Comparison of ENCODE assay signal across 9 cellular contexts in the genomic region with DNA sequence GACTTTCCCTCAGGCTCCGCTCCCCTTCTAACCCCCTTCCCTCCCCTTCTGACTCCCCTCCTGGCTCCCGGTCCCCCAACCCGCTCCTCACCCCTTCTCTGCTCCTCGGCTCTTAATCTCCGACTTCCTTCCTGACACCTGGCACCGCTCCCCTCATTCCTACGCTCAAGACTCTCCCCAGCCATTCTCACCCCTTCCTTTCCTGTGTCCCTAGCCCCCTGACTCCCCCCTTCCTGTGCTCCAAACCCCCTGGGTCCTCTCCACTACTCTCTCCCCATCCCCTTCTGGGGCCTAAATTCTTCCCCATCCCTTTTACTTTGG. TPM values are rescaled to one million over a fixed set of nuclear protein-coding genes. Genes with fewer than 3 reads are reported as not detected.
A peak's percentile ranks its signal among the peaks of the same experiment; 100 is the strongest.
DNase-seq lines count a peak whose midpoint lies in the region; ATAC-seq, FAIRE-seq and TF ChIP-seq lines count a peak whose summit lies in the region.
"Had no signal": no experiment of that assay in that cellular context is flagged by ENCODE, and none has a peak within 500 bp of the region (broad histone marks: within the 10 kb centered on the region; RNA-seq: fewer than 3 reads in every experiment).

No MANE protein-coding gene starts in this region.

- H3K4me3 Mint-ChIP-seq in stimulated activated naive CD8-positive, alpha-beta T cell treated with anti-CD3 and anti-CD28 coated beads, Interleukin-15, Interleukin-2, amounts not matched to agents 100 ng/mL and 50 ng/mL, for 24 hours, result peak overlapping the region; percentile 94
- H3K4me3 Mint-ChIP-seq in memory B cell, result peak overlapping the region; percentile 99

- peaks cover 17% of the 10 kb centered on the region for H3K79me2 ChIP-seq in K562 (ENCODE audit: control insufficient read depth, insufficient read depth, low read length)

- peaks cover 22% of the 10 kb centered on the region for H3K4me1 Mint-ChIP-seq in stimulated activated naive CD8-positive, alpha-beta T cell treated with anti-CD3 and anti-CD28 coated beads, Interleukin-15, Interleukin-2, amounts not matched to agents 100 ng/mL and 50 ng/mL, for 24 hours (ENCODE audit: low read depth)
- H3K4me1 Mint-ChIP-seq in memory B cell, result peaks cover 8% of the 10 kb centered on the region

- H3K36me3 Mint-ChIP-seq in stimulated activated naive CD8-positive, alpha-beta T cell treated with anti-CD3 and anti-CD28 coated beads, Interleukin-15, Interleukin-2, amounts not matched to agents 100 ng/mL and 50 ng/mL, for 24 hours (ENCODE audit: low read depth), result peaks cover 32% of the 10 kb centered on the region
- H3K36me3 Mint-ChIP-seq in memory B cell, result peaks cover 10% of the 10 kb centered on the region

- peak overlapping the region; percentile 81 for H3K27ac ChIP-seq in K562 (ENCODE audit: extremely low read depth, low read depth, low read length)
- H3K27ac ChIP-seq in vagina, result peak overlapping the region; percentile 87

- no peak for DNase-seq in stimulated activated naive CD8-positive, alpha-beta T cell treated with anti-CD3 and anti-CD28 coated beads, Interleukin-15, Interleukin-2, amounts not matched to agents 100 U/mL and 50 U/mL, for 24 hours
- DNase-seq in K562 (ENCODE audit: extremely low read depth in 1 of 4, low spot score in 3 of 4), result no peak
- DNase-seq in memory B cell (ENCODE audit: low spot score in 2 of 2), result no peak
- no peak for DNase-seq in vagina (ENCODE audit: extremely low spot score in 2 of 2)
- no peak for DNase-seq in GDM1 (lab: John Stamatoyannopoulos, UW)
- DNase-seq in GM19238 (ENCODE audit: insufficient read length, low spot score), result no peak
- DNase-seq in NCI-H526 treated with DMSO at 0.1 percent for 48 hours (lab: John Stamatoyannopoulos, UW), result no peak

- CTCF ChIA-PET in K562 (lab: Yijun Ruan, JAX; ENCODE audit: low intra/inter-chr PET ratio), result no interaction called here

- peak overlapping the region; percentile 92 for H3K27ac Mint-ChIP-seq in stimulated activated naive CD8-positive, alpha-beta T cell treated with anti-CD3 and anti-CD28 coated beads, Interleukin-15, Interleukin-2, amounts not matched to agents 100 ng/mL and 50 ng/mL, for 24 hours
- peak overlapping the region; percentile 94 for H3K27ac Mint-ChIP-seq in memory B cell

- H3K9me3 ChIP-seq in K562 (replicated peaks; ENCODE audit: control insufficient read depth, insufficient read depth, low read depth, low read length), result no peaks in the 10 kb centered on the region
- H3K9me3 ChIP-seq in vagina, result no peaks in the 10 kb centered on the region

- H3K36me3 ChIP-seq in K562 (ENCODE audit: control insufficient read depth, insufficient read depth, low read length) (peaks cover 39% of the 10 kb centered on the region; the same call in 2 of the 3 replicates), vagina (peaks cover 0 to 29% of the 10 kb centered on the region in 2 donors)

- no TSS peak for BruUV-seq in K562 (replicated peaks; lab: Mats Ljungman, UMichigan)

- FAIRE-seq in K562 (lab: Jason Lieb, UNC), result no peak

- POLR2A ChIA-PET in K562 (lab: Yijun Ruan, JAX), result interaction anchor here (3.4 kb wide), 1 partner anchor 11 kb away, joined by 29 read pairs; a partner anchor contains a TSS

- H3K27me3 ChIP-seq in K562 (ENCODE audit: control insufficient read depth in 2 of 2, insufficient read depth in 2 of 2, low read length in 2 of 2) (no peaks in the 10 kb centered on the region), vagina (no peaks in the 10 kb centered on the region)

- H2AFZ ChIP-seq in K562 (ENCODE audit: low read depth, low read length), result peak overlapping the region; percentile 78

- no peaks in the 10 kb centered on the region for H4K20me1 ChIP-seq in K562 (replicated peaks; ENCODE audit: control insufficient read depth, insufficient read depth, low read length)

- peak overlapping the region; percentile 86 for H3K4me2 ChIP-seq in K562 (ENCODE audit: insufficient read depth, low read length)

- peak overlapping the region; percentile 84 for H3K4me3 ChIP-seq in K562
- H3K4me3 ChIP-seq in vagina, result peak overlapping the region; percentile 64 to 82

- peaks cover 8 to 36% of the 10 kb centered on the region in 2 experiments; a peak in 4 of 5 replicates for H3K4me1 ChIP-seq in K562 (replicated peaks in 1 of 2; ENCODE audit: control insufficient read depth in 2 of 2, insufficient read depth in 2 of 2, low read length in 2 of 2)
- H3K4me1 ChIP-seq in vagina, result peaks cover 16% of the 10 kb centered on the region

- no peak for TF ChIP-seq RAD21 in K562 (CRISPR knock-in tag; conservative IDR thresholded peaks at IDR 0.05 in 1 of 2, IDR thresholded peaks at IDR 0.05 in 1 of 2)

- 0% methylated on average over 4 of the region's 7 CpGs for WGBS in K562 (ENCODE audit: insufficient coverage, low coverage, missing lambda C conversion rate)

- H3K9me3 Mint-ChIP-seq in stimulated activated naive CD8-positive, alpha-beta T cell treated with anti-CD3 and anti-CD28 coated beads, Interleukin-15, Interleukin-2, amounts not matched to agents 100 ng/mL and 50 ng/mL, for 24 hours, result no peaks in the 10 kb centered on the region
- H3K9me3 Mint-ChIP-seq in memory B cell, result no peaks in the 10 kb centered on the region

- TF ChIP-seq CTCF in K562 (IDR thresholded peaks at IDR 0.05 in 2 of 3, conservative IDR thresholded peaks at IDR 0.05 in 1 of 3; ENCODE audit: insufficient read depth in 2 of 3, low read depth in 1 of 3, low read length in 3 of 3), result no peak
- TF ChIP-seq CTCF in vagina (IDR thresholded peaks at IDR 0.05), result no peak

- in situ Hi-C loops in K562 (cut with MboI), result no loop called here

- intact Hi-C loops in K562 (cut with micrococcal nuclease), result no loop called here
- intact Hi-C loops in vagina (cut with DNase I), result loop anchor here (10.0 kb wide), 1 partner anchor 147 kb away; no protein-coding TSS in a partner anchor

- no peaks in the 10 kb centered on the region for H3K9me1 ChIP-seq in K562 (ENCODE audit: control insufficient read depth, insufficient read depth, low read length)

- TF ChIP-seq POLR2A in K562 (conservative IDR thresholded peaks at IDR 0.05), result no peak
- no peak for TF ChIP-seq POLR2A in vagina (IDR thresholded peaks at IDR 0.05)

- no peak for TF ChIP-seq EP300 in K562 (IDR thresholded peaks at IDR 0.05; ENCODE audit: low read length)

- H3K27me3 Mint-ChIP-seq in stimulated activated naive CD8-positive, alpha-beta T cell treated with anti-CD3 and anti-CD28 coated beads, Interleukin-15, Interleukin-2, amounts not matched to agents 100 ng/mL and 50 ng/mL, for 24 hours, result no peaks in the 10 kb centered on the region
- H3K27me3 Mint-ChIP-seq in memory B cell, result no peaks in the 10 kb centered on the region

- no peak for ATAC-seq in stimulated activated naive CD8-positive, alpha-beta T cell treated with anti-CD3 and anti-CD28 coated beads, Interleukin-15, Interleukin-2, amounts not matched to agents 100 U/mL and 50 U/mL, for 24 hours
- ATAC-seq in K562 (no peak; the same call in 1 of the 3 replicates), memory B cell (ENCODE audit: low read depth) (no peak)

- peak overlapping the region; percentile 77 to 91 for H3K9ac ChIP-seq in K562 (ENCODE audit: insufficient read depth in 1 of 2, low read depth in 2 of 2, low read length in 2 of 2)

RNA-seq across cellular contexts. Expression of a gene that starts 0.7 kb away (rescaled TPM):
- 7.3 and 21.8 TPM in 2 replicates for total RNA-seq in K562 (2011; cell fraction: chromatin; rRNA removed; ENCODE audit: low replicate concordance)
- 28.3 and 33.0 TPM in 2 replicates for total RNA-seq in K562 (2011; cell fraction: nucleolus; rRNA removed)
- total RNA-seq in K562 (2011; cell fraction: nucleoplasm; rRNA removed), result 19.4 and 22.1 TPM in 2 replicates
- total RNA-seq in K562 (2014; rRNA removed) (111 and 168 TPM in 2 replicates), K562 (2014; rRNA removed; fragmentation: Illumina TruSeq; extraction: Trizol) (20.7 and 32.6 TPM in 2 replicates), K562 (2015; rRNA removed; fragmentation: Illumina TruSeq; extraction: Trizol) (59.5 and 60.7 TPM in 2 replicates), K562 (2021) (127 and 137 TPM in 2 replicates), vagina (85.9 TPM)
- polyA plus RNA-seq in K562 (2011; rRNA removed) (56.3 and 71.6 TPM in 2 replicates), K562 (2014; fragmentation: Illumina TruSeq; extraction: Trizol) (42.2 and 109 TPM in 2 replicates), K562 (2014; fragmentation: Nextera tagmentation; extraction: Ambion mirVana) (1 to 10 TPM; 2.4 to 4.5 TPM), K562 (2014; rRNA removed) (109 and 124 TPM in 2 replicates)
- 193 and 655 TPM in 2 replicates for polyA plus RNA-seq in K562 (2011; cell fraction: cytosol; rRNA removed)
- 46.4 and 84.0 TPM in 2 replicates for polyA plus RNA-seq in K562 (2011; cell fraction: nucleus; rRNA removed)
- polyA plus RNA-seq in K562 (2012), result 86.5 and 144 TPM in 2 replicates
- 13.5 and 19.1 TPM in 2 replicates for polyA minus RNA-seq in K562 (2011; rRNA and poly(A)+ RNA removed)
- 46.1 and 51.0 TPM in 2 replicates for polyA minus RNA-seq in K562 (2011; cell fraction: cytosol; rRNA and poly(A)+ RNA removed)
- 11.7 and 14.8 TPM in 2 replicates for polyA minus RNA-seq in K562 (2011; cell fraction: nucleus; rRNA and poly(A)+ RNA removed)

RNA-seq across cellular contexts. Expression of a gene that starts 10.6 kb away (rescaled TPM):
- total RNA-seq in K562 (2011; cell fraction: chromatin; rRNA removed; ENCODE audit: low replicate concordance), result 1.1 and 3.1 TPM in 2 replicates
- total RNA-seq in K562 (2011; cell fraction: nucleolus; rRNA removed), result 6.2 and 11.8 TPM in 2 replicates
- 4.8 and 7.3 TPM in 2 replicates for total RNA-seq in K562 (2011; cell fraction: nucleoplasm; rRNA removed)
- 65.7 and 88.6 TPM in 2 replicates for total RNA-seq in K562 (2014; rRNA removed)
- 2.3 and 4.4 TPM in 2 replicates for total RNA-seq in K562 (2014; rRNA removed; fragmentation: Illumina TruSeq; extraction: Trizol)
- total RNA-seq in K562 (2015; rRNA removed; fragmentation: Illumina TruSeq; extraction: Trizol), result 24.6 and 29.8 TPM in 2 replicates
- 94.8 and 110 TPM in 2 replicates for total RNA-seq in K562 (2021)
- 17.6 and 35.4 TPM in 2 replicates for polyA plus RNA-seq in K562 (2011; rRNA removed)
- polyA plus RNA-seq in K562 (2011; cell fraction: cytosol; rRNA removed), result 51.4 and 114 TPM in 2 replicates
- 18.5 and 23.2 TPM in 2 replicates for polyA plus RNA-seq in K562 (2011; cell fraction: nucleus; rRNA removed)
- 48.8 and 149 TPM in 2 replicates for polyA plus RNA-seq in K562 (2012)
- polyA plus RNA-seq in K562 (2014; fragmentation: Illumina TruSeq; extraction: Trizol), result 9.5 and 24.2 TPM in 2 replicates
- 1 to 10 TPM in 1 of 2 experiments, under 1 TPM in 1; 0.69 to 2.8 TPM for polyA plus RNA-seq in K562 (2014; fragmentation: Nextera tagmentation; extraction: Ambion mirVana)
- 67.6 and 68.8 TPM in 2 replicates for polyA plus RNA-seq in K562 (2014; rRNA removed)
- polyA minus RNA-seq in K562 (2011; rRNA and poly(A)+ RNA removed), result 2.5 and 2.9 TPM in 2 replicates
- polyA minus RNA-seq in K562 (2011; cell fraction: cytosol; rRNA and poly(A)+ RNA removed), result 11.5 and 20.7 TPM in 2 replicates
- polyA minus RNA-seq in K562 (2011; cell fraction: nucleus; rRNA and poly(A)+ RNA removed), result 3.8 and 5.2 TPM in 2 replicates
- total RNA-seq in vagina, result 77.1 TPM

RNA-seq across cellular contexts. Expression of a gene that starts 13.7 kb away (rescaled TPM):
- 2.1 and 5.7 TPM in 2 replicates for total RNA-seq in K562 (2011; cell fraction: chromatin; rRNA removed; ENCODE audit: low replicate concordance)
- 2.4 and 2.7 TPM in 2 replicates for total RNA-seq in K562 (2011; cell fraction: nucleolus; rRNA removed)
- 2.9 and 4.5 TPM in 2 replicates for total RNA-seq in K562 (2011; cell fraction: nucleoplasm; rRNA removed)
- 0.78 and 0.82 TPM in 2 replicates for total RNA-seq in K562 (2014; rRNA removed)
- 0.45 and 0.58 TPM in 2 replicates for total RNA-seq in K562 (2014; rRNA removed; fragmentation: Illumina TruSeq; extraction: Trizol)
- 0.83 and 0.87 TPM in 2 replicates for total RNA-seq in K562 (2015; rRNA removed; fragmentation: Illumina TruSeq; extraction: Trizol)
- total RNA-seq in K562 (2021), result 1.1 TPM in 2 replicates
- 0.25 and 0.32 TPM in 2 replicates for polyA plus RNA-seq in K562 (2011; rRNA removed)
- 0.58 and 0.88 TPM in 2 replicates for polyA plus RNA-seq in K562 (2011; cell fraction: cytosol; rRNA removed)
- polyA plus RNA-seq in K562 (2011; cell fraction: nucleus; rRNA removed), result 0.72 and 1.00 TPM in 2 replicates
- polyA plus RNA-seq in K562 (2012), result 0.47 and 0.86 TPM in 2 replicates
- 0.55 and 0.58 TPM in 2 replicates for polyA plus RNA-seq in K562 (2014; fragmentation: Illumina TruSeq; extraction: Trizol)
- under 1 TPM; 0.21 to 0.29 TPM for polyA plus RNA-seq in K562 (2014; fragmentation: Nextera tagmentation; extraction: Ambion mirVana)
- polyA plus RNA-seq in K562 (2014; rRNA removed), result 0.28 and 0.40 TPM in 2 replicates
- polyA minus RNA-seq in K562 (2011; rRNA and poly(A)+ RNA removed), result 0.39 and 0.56 TPM in 2 replicates
- 1.1 and 2.7 TPM in 2 replicates for polyA minus RNA-seq in K562 (2011; cell fraction: cytosol; rRNA and poly(A)+ RNA removed)
- polyA minus RNA-seq in K562 (2011; cell fraction: nucleus; rRNA and poly(A)+ RNA removed), result 0.67 and 0.81 TPM in 2 replicates
- 0.25 TPM for total RNA-seq in vagina

RNA-seq across cellular contexts. Expression of a gene that starts 28.6 kb away (rescaled TPM):
- total RNA-seq in K562 (2011; cell fraction: chromatin; rRNA removed; ENCODE audit: low replicate concordance), result not detected in 2 replicates
- not detected in 2 replicates for total RNA-seq in K562 (2011; cell fraction: nucleolus; rRNA removed)
- total RNA-seq in K562 (2011; cell fraction: nucleoplasm; rRNA removed), result not detected in 2 replicates
- total RNA-seq in K562 (2014; rRNA removed), result not detected in 2 replicates
- not detected in 2 replicates for total RNA-seq in K562 (2014; rRNA removed; fragmentation: Illumina TruSeq; extraction: Trizol)
- total RNA-seq in K562 (2015; rRNA removed; fragmentation: Illumina TruSeq; extraction: Trizol), result not detected in 2 replicates
- not detected in 2 replicates for total RNA-seq in K562 (2021)
- polyA plus RNA-seq in K562 (2011; rRNA removed), result not detected in 2 replicates
- polyA plus RNA-seq in K562 (2011; cell fraction: cytosol; rRNA removed), result not detected in 2 replicates
- polyA plus RNA-seq in K562 (2011; cell fraction: nucleus; rRNA removed), result not detected in 2 replicates
- not detected in 2 replicates for polyA plus RNA-seq in K562 (2012)
- not detected in 2 replicates for polyA plus RNA-seq in K562 (2014; fragmentation: Illumina TruSeq; extraction: Trizol)
- not detected for polyA plus RNA-seq in K562 (2014; fragmentation: Nextera tagmentation; extraction: Ambion mirVana)
- not detected in 2 replicates for polyA plus RNA-seq in K562 (2014; rRNA removed)
- not detected in 2 replicates for polyA minus RNA-seq in K562 (2011; rRNA and poly(A)+ RNA removed)
- not detected in 2 replicates for polyA minus RNA-seq in K562 (2011; cell fraction: cytosol; rRNA and poly(A)+ RNA removed)
- polyA minus RNA-seq in K562 (2011; cell fraction: nucleus; rRNA and poly(A)+ RNA removed), result not detected in 2 replicates
- not detected for total RNA-seq in vagina
- total RNA-seq: glomerular endothelial cell had no signal

RNA-seq across cellular contexts. Expression of a gene that starts 31.0 kb away (rescaled TPM):
- 19.4 and 44.5 TPM in 2 replicates for total RNA-seq in K562 (2011; cell fraction: chromatin; rRNA removed; ENCODE audit: low replicate concordance)
- 26.5 and 29.9 TPM in 2 replicates for total RNA-seq in K562 (2011; cell fraction: nucleolus; rRNA removed)
- total RNA-seq in K562 (2011; cell fraction: nucleoplasm; rRNA removed), result 20.7 and 21.6 TPM in 2 replicates
- total RNA-seq in K562 (2014; rRNA removed), result 75.4 and 81.6 TPM in 2 replicates
- total RNA-seq in K562 (2014; rRNA removed; fragmentation: Illumina TruSeq; extraction: Trizol), result 30.3 TPM in 2 replicates
- total RNA-seq in K562 (2015; rRNA removed; fragmentation: Illumina TruSeq; extraction: Trizol), result 73.5 and 79.1 TPM in 2 replicates
- total RNA-seq in K562 (2021), result 58.9 and 71.7 TPM in 2 replicates
- 34.9 and 47.9 TPM in 2 replicates for polyA plus RNA-seq in K562 (2011; rRNA removed)
- 52.9 and 70.5 TPM in 2 replicates for polyA plus RNA-seq in K562 (2011; cell fraction: cytosol; rRNA removed)
- 25.6 and 38.6 TPM in 2 replicates for polyA plus RNA-seq in K562 (2011; cell fraction: nucleus; rRNA removed)
- 74.1 and 80.2 TPM in 2 replicates for polyA plus RNA-seq in K562 (2012)
- 68.4 and 85.9 TPM in 2 replicates for polyA plus RNA-seq in K562 (2014; fragmentation: Illumina TruSeq; extraction: Trizol)
- 1 to 10 TPM; 4.7 to 6.3 TPM for polyA plus RNA-seq in K562 (2014; fragmentation: Nextera tagmentation; extraction: Ambion mirVana)
- polyA plus RNA-seq in K562 (2014; rRNA removed), result 66.0 and 68.7 TPM in 2 replicates
- polyA minus RNA-seq in K562 (2011; rRNA and poly(A)+ RNA removed), result 28.2 and 53.2 TPM in 2 replicates
- 37.8 and 49.9 TPM in 2 replicates for polyA minus RNA-seq in K562 (2011; cell fraction: cytosol; rRNA and poly(A)+ RNA removed)
- 8.5 and 12.0 TPM in 2 replicates for polyA minus RNA-seq in K562 (2011; cell fraction: nucleus; rRNA and poly(A)+ RNA removed)
- total RNA-seq in vagina, result 52.8 TPM
